ENCODE assay signal across 12 cellular contexts in genomic region chr19:1364070-1364719, GRCh38. TPM values are rescaled to one million over a fixed set of nuclear protein-coding genes. Genes with fewer than 3 reads are reported as not detected.
A peak's percentile ranks its signal among the peaks of the same experiment; 100 is the strongest.
DNase-seq lines count a peak whose midpoint lies in the region; ATAC-seq and TF ChIP-seq lines count a peak whose summit lies in the region.
"Had no signal": no experiment of that assay in that cellular context is flagged by ENCODE, and none has a peak within 500 bp of the region (broad histone marks: within the 10 kb centered on the region; RNA-seq: fewer than 3 reads in every experiment).

No MANE protein-coding gene starts in this region.

- no peaks in the 10 kb centered on the region for H3K27me3 ChIP-seq in dorsolateral prefrontal cortex
- H3K27me3 ChIP-seq: body of pancreas had no signal

- H3K4me3 ChIP-seq in dorsolateral prefrontal cortex: no peak overlapping the region
- H3K4me3 ChIP-seq: body of pancreas had no signal

- peaks cover 21% of the 10 kb centered on the region for H3K36me3 Mint-ChIP-seq in activated CD4-positive, alpha-beta T cell treated with anti-CD3 and anti-CD28 coated beads, Interleukin-2, amount 10 ng/mL, durations not matched to agents 7 days and 5 days (ENCODE audit: low read depth)
- H3K36me3 Mint-ChIP-seq in stimulated activated naive B cell treated with anti-CD40 and anti-IgM and Interleukin-4, amounts not matched to agents 10 μg/mL and 1 μg/mL and 100 μg/mL, for 72 hours: peaks cover 51 to 78% of the 10 kb centered on the region in 2 donors

- peak in 26 of 56 donors; percentile 8 to 47 (median 25) for TF ChIP-seq CTCF in dorsolateral prefrontal cortex (IDR thresholded peaks at IDR 0.05 in 54 of 56, conservative IDR thresholded peaks at IDR 0.05 in 2 of 56; ENCODE audit: low read depth in 1 of 56, partially characterized antibody in 56 of 56)

- intact Hi-C loops in dorsolateral prefrontal cortex (cut with DNase I): no loop called here

- no peaks in the 10 kb centered on the region for H3K9me3 Mint-ChIP-seq in activated CD4-positive, alpha-beta T cell treated with anti-CD3 and anti-CD28 coated beads, Interleukin-2, amount 10 ng/mL, durations not matched to agents 7 days and 5 days
- no peaks in the 10 kb centered on the region for H3K9me3 Mint-ChIP-seq in stimulated activated naive B cell treated with anti-CD40 and anti-IgM and Interleukin-4, amounts not matched to agents 10 μg/mL and 1 μg/mL and 100 μg/mL, for 72 hours

- H3K27me3 Mint-ChIP-seq in activated CD4-positive, alpha-beta T cell treated with anti-CD3 and anti-CD28 coated beads, Interleukin-2, amount 10 ng/mL, durations not matched to agents 7 days and 5 days: no peaks in the 10 kb centered on the region
- H3K27me3 Mint-ChIP-seq in stimulated activated naive B cell treated with anti-CD40 and anti-IgM and Interleukin-4, amounts not matched to agents 10 μg/mL and 1 μg/mL and 100 μg/mL, for 72 hours: no peaks in the 10 kb centered on the region

- POLR2A ChIA-PET in activated CD4-positive, alpha-beta T cell treated with anti-CD3 and anti-CD28 coated beads, Interleukin-2, amount 10 ng/mL, durations not matched to agents 7 days and 5 days (lab: Charles Lee): no interaction called here

- peak; percentile 62 to 70 for ATAC-seq in stimulated activated naive B cell treated with anti-CD40 and anti-IgM and Interleukin-4, amounts not matched to agents 10 μg/mL and 1 μg/mL and 100 μg/mL, for 72 hours (replicated peaks)
- no peak for ATAC-seq in HG03108 (IDR thresholded peaks at IDR 0.05; ENCODE audit: unreplicated experiment)
- ATAC-seq: body of pancreas had no signal

- peak overlapping the region in 35 of 59 donors; percentile 1 to 93 (median 50) for H3K27ac ChIP-seq in dorsolateral prefrontal cortex
- H3K27ac ChIP-seq: body of pancreas, parathyroid adenoma had no signal

- peaks cover 32% of the 10 kb centered on the region for H3K4me1 Mint-ChIP-seq in activated CD4-positive, alpha-beta T cell treated with anti-CD3 and anti-CD28 coated beads, Interleukin-2, amount 10 ng/mL, durations not matched to agents 7 days and 5 days
- peaks cover 29 to 56% of the 10 kb centered on the region in 2 donors for H3K4me1 Mint-ChIP-seq in stimulated activated naive B cell treated with anti-CD40 and anti-IgM and Interleukin-4, amounts not matched to agents 10 μg/mL and 1 μg/mL and 100 μg/mL, for 72 hours

- no peak for DNase-seq in activated CD4-positive, alpha-beta T cell treated with anti-CD3 and anti-CD28 coated beads, Interleukin-2, amount 10 ng/mL, durations not matched to agents 7 days and 5 days
- DNase-seq in activated CD4-positive, alpha-beta T cell treated with anti-CD3 and anti-CD28 coated beads for 1 hour: no peak
- DNase-seq in MV-4-11 (lab: John Stamatoyannopoulos, UW) (peak; percentile 68), dorsolateral prefrontal cortex (no peak), glomerular visceral epithelial cell (ENCODE audit: extremely low spot score) (no peak), NCI-H1436 treated with DMSO at 0.1 percent for 48 hours (lab: John Stamatoyannopoulos, UW) (no peak)
- no peak for DNase-seq in stimulated activated naive B cell treated with anti-CD40 and anti-IgM and Interleukin-4, amounts not matched to agents 10 μg/mL and 1 μg/mL and 100 μg/mL, for 72 hours
- DNase-seq: body of pancreas, NCI-H187, T-helper 9 cell had no signal

- peak overlapping the region; percentile 76 for H3K27ac Mint-ChIP-seq in activated CD4-positive, alpha-beta T cell treated with anti-CD3 and anti-CD28 coated beads, Interleukin-2, amount 10 ng/mL, durations not matched to agents 7 days and 5 days
- H3K27ac Mint-ChIP-seq in stimulated activated naive B cell treated with anti-CD40 and anti-IgM and Interleukin-4, amounts not matched to agents 10 μg/mL and 1 μg/mL and 100 μg/mL, for 72 hours: peak overlapping the region; percentile 86

- CTCF ChIA-PET in activated CD4-positive, alpha-beta T cell treated with anti-CD3 and anti-CD28 coated beads, Interleukin-2, amount 10 ng/mL, durations not matched to agents 7 days and 5 days (lab: Charles Lee): interaction anchor here (1.0 kb wide), 1 partner anchor 41 kb away, joined by 4 read pairs; no protein-coding TSS in a partner anchor

- peak overlapping the region; percentile 47 for H3K4me3 Mint-ChIP-seq in activated CD4-positive, alpha-beta T cell treated with anti-CD3 and anti-CD28 coated beads, Interleukin-2, amount 10 ng/mL, durations not matched to agents 7 days and 5 days
- peak overlapping the region; percentile 64 to 69 for H3K4me3 Mint-ChIP-seq in stimulated activated naive B cell treated with anti-CD40 and anti-IgM and Interleukin-4, amounts not matched to agents 10 μg/mL and 1 μg/mL and 100 μg/mL, for 72 hours

RNA-seq across cellular contexts. Expression of gene NDUFS7, which starts 19.5 kb away (rescaled TPM):
- total RNA-seq in activated CD4-positive, alpha-beta T cell treated with anti-CD3 and anti-CD28 coated beads, Interleukin-2, amount 10 ng/mL, durations not matched to agents 7 days and 5 days: 100 to 1,000 TPM in 1 of 2 experiments, 10 to 100 TPM in 1; 99.3 to 103 TPM
- total RNA-seq in dorsolateral prefrontal cortex: 100 to 1,000 TPM; 105 to 222 (median 151) TPM

RNA-seq across cellular contexts. Expression of gene GAMT, which starts 37.1 kb away (rescaled TPM):
- 10 to 100 TPM; 23.0 to 25.9 TPM for total RNA-seq in activated CD4-positive, alpha-beta T cell treated with anti-CD3 and anti-CD28 coated beads, Interleukin-2, amount 10 ng/mL, durations not matched to agents 7 days and 5 days
- total RNA-seq in dorsolateral prefrontal cortex: 10 to 100 TPM; 30.0 to 91.1 (median 47.4) TPM

RNA-seq across cellular contexts. Expression of gene DAZAP1, which starts 43.2 kb away (rescaled TPM):
- 100 to 1,000 TPM; 235 to 241 TPM for total RNA-seq in activated CD4-positive, alpha-beta T cell treated with anti-CD3 and anti-CD28 coated beads, Interleukin-2, amount 10 ng/mL, durations not matched to agents 7 days and 5 days
- total RNA-seq in dorsolateral prefrontal cortex: 100 to 1,000 TPM in 3 of 120 experiments, 10 to 100 TPM in 117; 46.4 to 115 (median 70.5) TPM
